In genomic region chr17:17492562-17492961, GRCh38 we compare ENCODE assay signal across 2 cellular contexts.
TF ChIP-seq lines count a peak whose summit lies in the region.

No MANE protein-coding gene starts in this region.

TF ChIP-seq in HepG2, 621 proteins besides CTCF, POLR2A, EP300 and RAD21 (continues in another document):
- TF ChIP-seq ZNF468 (CRISPR knock-in tag; IDR thresholded peaks at IDR 0.05) (no peak), TOPORS (CRISPR knock-in tag; IDR thresholded peaks at IDR 0.05) (no peak), ZNF572 (CRISPR knock-in tag; IDR thresholded peaks at IDR 0.05) (no peak), ZNF274 (CRISPR knock-in tag; IDR thresholded peaks at IDR 0.05) (no peak), HIC2 (CRISPR knock-in tag; IDR thresholded peaks at IDR 0.05; ENCODE audit: low read depth) (no peak), NR0B2 (CRISPR knock-in tag; IDR thresholded peaks at IDR 0.05) (no peak), ZXDC (CRISPR knock-in tag; IDR thresholded peaks at IDR 0.05) (no peak), ZNF20 (CRISPR knock-in tag; IDR thresholded peaks at IDR 0.05) (no peak), TP53 (CRISPR knock-in tag; conservative IDR thresholded peaks at IDR 0.05) (no peak), NR2F2 (IDR thresholded peaks at IDR 0.05; ENCODE audit: borderline replicate concordance, low read depth) (no peak)
- TF ChIP-seq, protein P1, sequence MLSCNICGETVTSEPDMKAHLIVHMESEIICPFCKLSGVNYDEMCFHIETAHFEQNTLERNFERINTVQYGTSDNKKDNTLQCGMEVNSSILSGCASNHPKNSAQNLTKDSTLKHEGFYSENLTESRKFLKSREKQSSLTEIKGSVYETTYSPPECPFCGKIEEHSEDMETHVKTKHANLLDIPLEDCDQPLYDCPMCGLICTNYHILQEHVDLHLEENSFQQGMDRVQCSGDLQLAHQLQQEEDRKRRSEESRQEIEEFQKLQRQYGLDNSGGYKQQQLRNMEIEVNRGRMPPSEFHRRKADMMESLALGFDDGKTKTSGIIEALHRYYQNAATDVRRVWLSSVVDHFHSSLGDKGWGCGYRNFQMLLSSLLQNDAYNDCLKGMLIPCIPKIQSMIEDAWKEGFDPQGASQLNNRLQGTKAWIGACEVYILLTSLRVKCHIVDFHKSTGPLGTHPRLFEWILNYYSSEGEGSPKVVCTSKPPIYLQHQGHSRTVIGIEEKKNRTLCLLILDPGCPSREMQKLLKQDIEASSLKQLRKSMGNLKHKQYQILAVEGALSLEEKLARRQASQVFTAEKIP (CRISPR knock-in tag; IDR thresholded peaks at IDR 0.05; ENCODE audit: borderline replicate concordance): no peak
- TF ChIP-seq, protein P2, sequence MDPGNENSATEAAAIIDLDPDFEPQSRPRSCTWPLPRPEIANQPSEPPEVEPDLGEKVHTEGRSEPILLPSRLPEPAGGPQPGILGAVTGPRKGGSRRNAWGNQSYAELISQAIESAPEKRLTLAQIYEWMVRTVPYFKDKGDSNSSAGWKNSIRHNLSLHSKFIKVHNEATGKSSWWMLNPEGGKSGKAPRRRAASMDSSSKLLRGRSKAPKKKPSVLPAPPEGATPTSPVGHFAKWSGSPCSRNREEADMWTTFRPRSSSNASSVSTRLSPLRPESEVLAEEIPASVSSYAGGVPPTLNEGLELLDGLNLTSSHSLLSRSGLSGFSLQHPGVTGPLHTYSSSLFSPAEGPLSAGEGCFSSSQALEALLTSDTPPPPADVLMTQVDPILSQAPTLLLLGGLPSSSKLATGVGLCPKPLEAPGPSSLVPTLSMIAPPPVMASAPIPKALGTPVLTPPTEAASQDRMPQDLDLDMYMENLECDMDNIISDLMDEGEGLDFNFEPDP (CRISPR knock-in tag; conservative IDR thresholded peaks at IDR 0.05): no peak

TF ChIP-seq in neural cell, 6 proteins besides CTCF, POLR2A, EP300 and RAD21:
- no peak for TF ChIP-seq SMC3 (conservative IDR thresholded peaks at IDR 0.05; ENCODE audit: poor library complexity)
- no peak for TF ChIP-seq EZH2 (IDR thresholded peaks at IDR 0.05; ENCODE audit: borderline replicate concordance, insufficient read depth, low read length, poor library complexity, severe bottlenecking)
- TF ChIP-seq MXI1 (conservative IDR thresholded peaks at IDR 0.05; ENCODE audit: poor library complexity, severe bottlenecking): no peak
- no peak for TF ChIP-seq POLR2AphosphoS5 (IDR thresholded peaks at IDR 0.05)
- TF ChIP-seq REST (IDR thresholded peaks at IDR 0.05; ENCODE audit: borderline replicate concordance): no peak
- no peak for TF ChIP-seq TAF1 (IDR thresholded peaks at IDR 0.05; ENCODE audit: low read depth)
